8 cellular contexts compared by ENCODE assay signal in genomic region chr20:38633577-38634093, GRCh38. TPM values are rescaled to one million over a fixed set of nuclear protein-coding genes. Genes with fewer than 3 reads are reported as not detected.
DNase-seq lines count a peak whose midpoint lies in the region; ATAC-seq, FAIRE-seq and TF ChIP-seq lines count a peak whose summit lies in the region.

No MANE protein-coding gene starts in this region.

- no peak for FAIRE-seq in pancreas (lab: Jason Lieb, UNC)

- H3K36me3 ChIP-seq in Karpas-422 (ENCODE audit: insufficient read depth, low read length) (no peaks in the 10 kb centered on the region), PC-9 (ENCODE audit: low read depth) (no peaks in the 10 kb centered on the region), pancreas (no peaks in the 10 kb centered on the region), vagina (no peaks in the 10 kb centered on the region)

- no peak overlapping the region for H3K4me3 ChIP-seq in GM12875 (ENCODE audit: low read depth, low read length)
- no peak overlapping the region for H3K4me3 ChIP-seq in Karpas-422 (ENCODE audit: low read length)
- no peak overlapping the region for H3K4me3 ChIP-seq in PC-9
- H3K4me3 ChIP-seq in pancreas = no peak overlapping the region
- H3K4me3 ChIP-seq in vagina = no peak overlapping the region

- TF ChIP-seq CTCF in GM12875 (IDR thresholded peaks at IDR 0.05; ENCODE audit: borderline replicate concordance, insufficient read depth, low read depth, low read length) = peak; percentile 95
- peak; percentile 95 for TF ChIP-seq CTCF in PC-9 (conservative IDR thresholded peaks at IDR 0.05)
- TF ChIP-seq CTCF in pancreas (IDR thresholded peaks at IDR 0.05) = peak; percentile 71 to 89 (median 88)
- TF ChIP-seq CTCF in vagina (IDR thresholded peaks at IDR 0.05) = peak; percentile 8 to 36 (median 35)

- no peak overlapping the region for H3K9ac ChIP-seq in Karpas-422 (ENCODE audit: low read length)

- CTCF ChIA-PET in PC-9 (lab: Charles Lee) = interaction anchor here (0.6 kb wide), 2 partner anchors 259 to 309 kb away, joined by 3 to 6 read pairs; no protein-coding TSS in a partner anchor

- H3F3A ChIP-seq in PC-9 (ENCODE audit: insufficient read depth, low read depth) = no peaks in the 10 kb centered on the region

- H3K79me2 ChIP-seq in Karpas-422 (ENCODE audit: low read length) = no peaks in the 10 kb centered on the region
- H3K79me2 ChIP-seq in PC-9 (ENCODE audit: low read depth) = no peaks in the 10 kb centered on the region

- no peak for TF ChIP-seq POLR2A in vagina (IDR thresholded peaks at IDR 0.05)

- no TSS peak for BruUV-seq in PC-9 (replicated peaks; lab: Mats Ljungman, UMichigan)

- H3K27me3 ChIP-seq in Karpas-422 (ENCODE audit: low read length) (no peaks in the 10 kb centered on the region), PC-9 (ENCODE audit: insufficient read depth, low read depth) (no peaks in the 10 kb centered on the region), pancreas (peaks cover 0 to 3% (median 0%) of the 10 kb centered on the region in 4 donors), vagina (no peaks in the 10 kb centered on the region)

- intact Hi-C loops in PC-9 (cut with micrococcal nuclease; ENCODE audit: unreplicated experiment) (loop anchor here (5.0 kb wide), 1 partner anchor 99 kb away; no protein-coding TSS in a partner anchor), pancreas (cut with DNase I) (no loop called here), vagina (cut with DNase I) (no loop called here)

- ATAC-seq in pancreas (peak; percentile 53 to 96 (median 92)), GM19467 (IDR thresholded peaks at IDR 0.05; ENCODE audit: unreplicated experiment) (no peak)

- H3K4me2 ChIP-seq in Karpas-422 (ENCODE audit: low read depth, low read length, poor library complexity, severe bottlenecking) (no peak overlapping the region), PC-9 (peak overlapping the region; percentile 5; the same call in 1 of the 2 replicates)

- POLR2A ChIA-PET in PC-9 (lab: Charles Lee; ENCODE audit: unreplicated experiment) = interaction anchor here (0.6 kb wide), 1 partner anchor 150 kb away, joined by 7 read pairs; no protein-coding TSS in a partner anchor

- H3K9me2 ChIP-seq in Karpas-422 (replicated peaks; ENCODE audit: insufficient read depth, low read length) (no peaks in the 10 kb centered on the region), PC-9 (ENCODE audit: insufficient read depth) (peaks cover 3% of the 10 kb centered on the region; the same call in 1 of the 2 replicates)

- peak; percentile 88 for DNase-seq in Karpas-422
- DNase-seq in PC-9 = peak in 1 of 2 experiments; percentile 52
- DNase-seq in activated T-cell treated with anti-CD3 and anti-CD28 coated beads for 48 hours (ENCODE audit: low read depth) = peak; percentile 55
- peak; percentile 26 for DNase-seq in fibroblast of peridontal ligament (ENCODE audit: extremely low read depth)
- peak; percentile 23 to 75 (median 61) for DNase-seq in pancreas
- no peak for DNase-seq in vagina (ENCODE audit: extremely low spot score in 2 of 2)

- H2AFZ ChIP-seq in Karpas-422 (ENCODE audit: low read length) (no peak overlapping the region), PC-9 (no peak overlapping the region)

- H3K27ac ChIP-seq in Karpas-422 (ENCODE audit: low read length) (no peak overlapping the region), PC-9 (no peak overlapping the region), pancreas (no peak overlapping the region), vagina (no peak overlapping the region)

- H3K4me1 ChIP-seq in Karpas-422 (ENCODE audit: low read length) (peaks cover 10% of the 10 kb centered on the region), PC-9 (replicated peaks; ENCODE audit: insufficient read depth) (peaks cover 20% of the 10 kb centered on the region), pancreas (no peaks in the 10 kb centered on the region), vagina (no peaks in the 10 kb centered on the region)

- WGBS in pancreas, 2 donors = 32 to 33% methylated on average over 13 of the region's 13 CpGs

- H4K20me1 ChIP-seq in Karpas-422 (ENCODE audit: insufficient read depth, low read depth, low read length) (no peaks in the 10 kb centered on the region), PC-9 (ENCODE audit: insufficient read depth) (no peaks in the 10 kb centered on the region)

- no peaks in the 10 kb centered on the region for H3K9me3 ChIP-seq in Karpas-422 (ENCODE audit: low read length)
- H3K9me3 ChIP-seq in PC-9 (ENCODE audit: insufficient read depth, low read depth) = no peaks in the 10 kb centered on the region
- no peaks in the 10 kb centered on the region for H3K9me3 ChIP-seq in pancreas
- H3K9me3 ChIP-seq in vagina = no peaks in the 10 kb centered on the region

RNA-seq across cellular contexts. Expression of gene ARHGAP40, which starts 32.0 kb away (rescaled TPM):
- 1.4 TPM in 1 of 2 replicates, not detected in the other for total RNA-seq in Karpas-422 (2014; rRNA removed; shearing (Covaris generic); ENCODE audit: low replicate concordance)
- total RNA-seq in PC-9 (2021) = 0.92 and 1.8 TPM in 2 replicates
- total RNA-seq in pancreas = under 1 TPM in 2 of 6 donors, not detected in 4; 0.08 to 0.23 TPM
- under 1 TPM in 1 of 2 donors, not detected in 1; 0.23 TPM for polyA plus RNA-seq in pancreas
- 21.9 TPM for total RNA-seq in vagina

RNA-seq across cellular contexts. Expression of gene ADIG, which starts 52.6 kb away (rescaled TPM):
- total RNA-seq in Karpas-422 (2014; rRNA removed; shearing (Covaris generic); ENCODE audit: low replicate concordance) = not detected in 2 replicates
- not detected in 2 replicates for total RNA-seq in PC-9 (2021)
- not detected for total RNA-seq in pancreas
- not detected for polyA plus RNA-seq in pancreas
- total RNA-seq in vagina = not detected

Comparison
In these comparisons a context has a peak if more than half of its experiments do, and no peak if none do; other contexts are left out.
1. CTCF ChIP-seq: peak in every context shown above with its lines; median percentile 95 in GM12875; 95 in PC-9; 88 in pancreas; 35 in vagina.
2. DNase-seq: peak in Karpas-422 (single experiment), activated T-cell treated with anti-CD3 and anti-CD28 coated beads for 48 hours (single experiment), fibroblast of peridontal ligament (single experiment) and pancreas (6 of 6); none in vagina (0 of 2).